In genomic region chr1:16960560-16961296, GRCh38 we compare ENCODE assay signal across 8 cellular contexts. TPM values are rescaled to one million over a fixed set of nuclear protein-coding genes. Genes with fewer than 3 reads are reported as not detected.
DNase-seq lines count a peak whose midpoint lies in the region; ATAC-seq and TF ChIP-seq lines count a peak whose summit lies in the region.

No MANE protein-coding gene starts in this region.

- ATAC-seq in HG02885 (IDR thresholded peaks at IDR 0.05; ENCODE audit: poor library complexity, unreplicated experiment) (peak; percentile 73), HG03196 (IDR thresholded peaks at IDR 0.05; ENCODE audit: unreplicated experiment) (no peak)
- ATAC-seq in naive thymus-derived CD8-positive, alpha-beta T cell, result peak; percentile 84 to 95
- peak; percentile 92 to 94 for ATAC-seq in stimulated activated naive B cell treated with anti-CD40 and anti-IgM and Interleukin-4, amounts not matched to agents 10 μg/mL and 1 μg/mL and 100 μg/mL, for 72 hours (replicated peaks)

- peak; percentile 66 to 71 for TF ChIP-seq CTCF in fibroblast of lung (conservative IDR thresholded peaks at IDR 0.05 in 1 of 2, IDR thresholded peaks at IDR 0.05 in 1 of 2; ENCODE audit: low read depth in 1 of 2, low read length in 2 of 2)

- H3K9ac ChIP-seq in fibroblast of lung (ENCODE audit: insufficient read depth, low read length), result peak overlapping the region; percentile 36

- peaks cover 3% of the 10 kb centered on the region for H3K4me1 ChIP-seq in fibroblast of lung (ENCODE audit: control insufficient read depth, extremely low read depth, insufficient read depth, low read length)

- no peaks in the 10 kb centered on the region for H3K36me3 ChIP-seq in fibroblast of lung (ENCODE audit: control insufficient read depth, insufficient read depth, low read length)

- peak overlapping the region; percentile 65 for H2AFZ ChIP-seq in fibroblast of lung (ENCODE audit: low read length)

- H3K4me2 ChIP-seq in fibroblast of lung (ENCODE audit: extremely low read depth, insufficient read depth, low read length), result peak overlapping the region; percentile 35

- no peaks in the 10 kb centered on the region for H4K20me1 ChIP-seq in fibroblast of lung (ENCODE audit: control insufficient read depth, extremely low read depth, insufficient read depth, low read length)

- H3K4me1 Mint-ChIP-seq in naive thymus-derived CD8-positive, alpha-beta T cell, result peaks cover 0 to 14% (median 6%) of the 10 kb centered on the region in 4 donors
- peaks cover 10 to 17% of the 10 kb centered on the region in 2 donors for H3K4me1 Mint-ChIP-seq in stimulated activated naive B cell treated with anti-CD40 and anti-IgM and Interleukin-4, amounts not matched to agents 10 μg/mL and 1 μg/mL and 100 μg/mL, for 72 hours

- H3K27me3 ChIP-seq in fibroblast of lung (ENCODE audit: control insufficient read depth, insufficient read depth, low read length), result no peaks in the 10 kb centered on the region

- peak; percentile 52 for DNase-seq in NOMO-1 treated with DMSO at 0.1 percent for 48 hours (lab: John Stamatoyannopoulos, UW; ENCODE audit: unreplicated experiment)
- DNase-seq in activated T-cell treated with anti-CD3 and anti-CD28 coated beads for 48 hours (ENCODE audit: low read depth), result peak; percentile 79
- peak; percentile 77 to 79 for DNase-seq in fibroblast of lung (ENCODE audit: low read depth in 2 of 2)
- peak; percentile 53 to 83 (median 63) for DNase-seq in naive thymus-derived CD8-positive, alpha-beta T cell
- DNase-seq in stimulated activated naive B cell treated with anti-CD40 and anti-IgM and Interleukin-4, amounts not matched to agents 10 μg/mL and 1 μg/mL and 100 μg/mL, for 72 hours, result peak; percentile 77

- H3K4me3 ChIP-seq in GM08714 (ENCODE audit: low read length), result peak overlapping the region; percentile 19; the same call in 1 of the 2 replicates
- H3K4me3 ChIP-seq in fibroblast of lung (replicated peaks in 1 of 4; ENCODE audit: control extremely low read depth in 1 of 4, insufficient read depth in 1 of 4, low read depth in 3 of 4, low read length in 4 of 4), result peak overlapping the region in 2 of 4 experiments; percentile 7 to 49

- H3K9me3 Mint-ChIP-seq in naive thymus-derived CD8-positive, alpha-beta T cell, result peaks cover 0 to 1% (median 0%) of the 10 kb centered on the region in 9 donors
- H3K9me3 Mint-ChIP-seq in stimulated activated naive B cell treated with anti-CD40 and anti-IgM and Interleukin-4, amounts not matched to agents 10 μg/mL and 1 μg/mL and 100 μg/mL, for 72 hours, result no peaks in the 10 kb centered on the region

- no peaks in the 10 kb centered on the region for H3K9me3 ChIP-seq in fibroblast of lung (ENCODE audit: control insufficient read depth, insufficient read depth, low read depth, low read length)

- POLR2A ChIA-PET in naive thymus-derived CD8-positive, alpha-beta T cell (lab: Charles Lee), result interaction anchor here (0.5 to 1.6 kb wide), 5 partner anchors 9 to 61 kb away, joined by 3 to 6 read pairs (median 4); no protein-coding TSS in a partner anchor

- peaks cover 0 to 22% (median 4%) of the 10 kb centered on the region in 3 donors for H3K36me3 Mint-ChIP-seq in naive thymus-derived CD8-positive, alpha-beta T cell
- H3K36me3 Mint-ChIP-seq in stimulated activated naive B cell treated with anti-CD40 and anti-IgM and Interleukin-4, amounts not matched to agents 10 μg/mL and 1 μg/mL and 100 μg/mL, for 72 hours, result peaks cover 9 to 13% of the 10 kb centered on the region in 2 donors

- peak overlapping the region; percentile 68 to 85 (median 77) for H3K4me3 Mint-ChIP-seq in naive thymus-derived CD8-positive, alpha-beta T cell
- H3K4me3 Mint-ChIP-seq in stimulated activated naive B cell treated with anti-CD40 and anti-IgM and Interleukin-4, amounts not matched to agents 10 μg/mL and 1 μg/mL and 100 μg/mL, for 72 hours, result peak overlapping the region; percentile 84 to 87

- H3K27ac ChIP-seq in fibroblast of lung (ENCODE audit: insufficient read depth, low read length), result no peak overlapping the region

- H3K79me2 ChIP-seq in fibroblast of lung (ENCODE audit: control insufficient read depth, insufficient read depth, low read length), result no peaks in the 10 kb centered on the region

- peak overlapping the region in 8 of 10 donors; percentile 28 to 84 (median 75) for H3K27ac Mint-ChIP-seq in naive thymus-derived CD8-positive, alpha-beta T cell
- peak overlapping the region; percentile 69 for H3K27ac Mint-ChIP-seq in stimulated activated naive B cell treated with anti-CD40 and anti-IgM and Interleukin-4, amounts not matched to agents 10 μg/mL and 1 μg/mL and 100 μg/mL, for 72 hours

- H3K27me3 Mint-ChIP-seq in naive thymus-derived CD8-positive, alpha-beta T cell, result no peaks in the 10 kb centered on the region
- no peaks in the 10 kb centered on the region for H3K27me3 Mint-ChIP-seq in stimulated activated naive B cell treated with anti-CD40 and anti-IgM and Interleukin-4, amounts not matched to agents 10 μg/mL and 1 μg/mL and 100 μg/mL, for 72 hours

RNA-seq across cellular contexts. Expression of gene MFAP2, which starts 19.7 kb away (rescaled TPM):
- total RNA-seq in fibroblast of lung, result 10.0 and 16.2 TPM in 2 replicates
- polyA plus RNA-seq in fibroblast of lung, result 14.1 and 40.4 TPM in 2 replicates
- 18.9 and 62.7 TPM in 2 replicates for polyA plus RNA-seq in fibroblast of lung (2012)
- polyA minus RNA-seq in fibroblast of lung (ENCODE audit: low replicate concordance), result 22.1 and 79.0 TPM in 2 replicates
- total RNA-seq in naive thymus-derived CD8-positive, alpha-beta T cell, result not detected
- polyA plus RNA-seq in naive thymus-derived CD8-positive, alpha-beta T cell, result under 1 TPM in 1 of 3 donors, not detected in 2; 0.41 TPM

RNA-seq across cellular contexts. Expression of gene CROCC, which starts 39.0 kb away (rescaled TPM):
- total RNA-seq in fibroblast of lung, result 20.3 and 22.3 TPM in 2 replicates
- polyA plus RNA-seq in fibroblast of lung, result 3.6 and 3.8 TPM in 2 replicates
- polyA plus RNA-seq in fibroblast of lung (2012), result 5.5 and 6.7 TPM in 2 replicates
- 4.7 and 5.8 TPM in 2 replicates for polyA minus RNA-seq in fibroblast of lung (ENCODE audit: low replicate concordance)
- total RNA-seq in naive thymus-derived CD8-positive, alpha-beta T cell, result 100 to 1,000 TPM; 117 to 124 TPM
- polyA plus RNA-seq in naive thymus-derived CD8-positive, alpha-beta T cell, result 1 to 10 TPM; 1.2 to 5.4 (median 1.3) TPM

RNA-seq across cellular contexts. Expression of gene ATP13A2, which starts 51.0 kb away (rescaled TPM):
- 7.7 and 10.9 TPM in 2 replicates for total RNA-seq in fibroblast of lung
- 6.5 and 9.2 TPM in 2 replicates for polyA plus RNA-seq in fibroblast of lung
- polyA plus RNA-seq in fibroblast of lung (2012), result 16.5 and 20.6 TPM in 2 replicates
- 46.7 and 86.9 TPM in 2 replicates for polyA minus RNA-seq in fibroblast of lung (ENCODE audit: low replicate concordance)
- total RNA-seq in naive thymus-derived CD8-positive, alpha-beta T cell, result 10 to 100 TPM; 44.3 to 44.4 TPM
- polyA plus RNA-seq in naive thymus-derived CD8-positive, alpha-beta T cell, result 10 to 100 TPM; 21.6 to 43.7 (median 31.9) TPM

Comparison
In these comparisons a context has a peak if more than half of its experiments do, and no peak if none do; other contexts are left out.
1. RNA of gene MFAP2, which starts 19.7 kb away (total RNA-seq): 10.0 to 16.2 TPM in fibroblast of lung; not detected in naive thymus-derived CD8-positive, alpha-beta T cell; every median in the first group is over 10 times any median in the second.
2. Peak in every context shown above with its lines, with median percentiles within 50 percentile points of each other: DNase-seq.